Comparison of ENCODE assay signal across 18 cellular contexts in the genomic region with DNA sequence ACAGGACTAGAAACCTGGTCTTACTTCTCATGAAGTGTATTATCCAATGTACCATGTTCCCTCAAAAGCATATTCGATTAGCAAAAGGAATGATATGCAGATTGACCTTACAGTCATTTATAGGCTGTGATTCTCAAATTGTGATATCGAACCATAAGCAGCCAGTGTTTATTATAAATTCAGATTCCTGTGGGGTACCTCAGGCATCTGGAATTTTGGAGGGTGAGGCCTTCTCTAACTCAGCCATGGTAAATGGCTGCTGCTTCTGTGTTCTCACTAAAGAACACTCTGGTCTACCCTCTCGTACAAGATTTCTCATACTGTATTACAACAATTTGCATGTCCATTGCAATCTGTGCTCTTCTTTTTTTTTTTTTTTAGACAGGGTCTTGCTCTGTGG.
"Had no signal": no experiment of that assay in that cellular context is flagged by ENCODE, and none has a peak within 500 bp of the region (broad histone marks: within the 10 kb centered on the region; RNA-seq: fewer than 3 reads in every experiment).

No MANE protein-coding gene starts in this region.

- H3K27ac ChIP-seq: RWPE1 had no signal

- ATAC-seq: Panc1, PC-3, T-cell had no signal

- H3K4me3 ChIP-seq: MG63 had no signal

- H3K4me2 ChIP-seq: SK-N-SH had no signal

- DNase-seq: Karpas-422, KG1, MG63, NCI-H1092, NCI-H1694, NCI-H187 treated with DMSO at 0.1 percent for 48 hours, NCI-H2107, NCI-H2227 treated with DMSO at 0.1 percent for 48 hours, NCI-H524 treated with DMSO at 0.1 percent for 48 hours, NCI-H69, NCI-H774, PC-3, SHP77, SK-N-SH, SW 1271, T-cell had no signal

- H3K27me3 ChIP-seq: MG63 had no signal

- H3K9me3 ChIP-seq: MG63, SK-N-SH had no signal

- H3K9ac ChIP-seq: SK-N-SH had no signal
